1 cellular context compared by ENCODE assay signal in genomic region chr2:128090909-128091690, GRCh38.
TF ChIP-seq lines count a peak whose summit lies in the region.

Gene UGGT1, plus strand, starts transcription at chr2:128091200. Its CDS starts 158 bp downstream, at chr2:128091358.

TF ChIP-seq in K562, 482 proteins besides CTCF, POLR2A, EP300 and RAD21 (continued from another document and continues in another):
- TF ChIP-seq RERE (CRISPR knock-in tag; IDR thresholded peaks at IDR 0.05; ENCODE audit: borderline replicate concordance) (no peak), SMARCC2 (IDR thresholded peaks at IDR 0.05; ENCODE audit: low read depth) (no peak), LARP7 (IDR thresholded peaks at IDR 0.05) (no peak), PPARD (CRISPR knock-in tag; IDR thresholded peaks at IDR 0.05) (no peak), ZNF431 (CRISPR knock-in tag; IDR thresholded peaks at IDR 0.05) (no peak; the same call in none of the 2 replicates), CC2D1A (IDR thresholded peaks at IDR 0.05) (no peak), XRCC3 (IDR thresholded peaks at IDR 0.05) (no peak), CTBP1 (IDR thresholded peaks at IDR 0.05; ENCODE audit: borderline replicate concordance) (peak; percentile 66; the same call in 1 of the 2 replicates), HDAC1 (IDR thresholded peaks at IDR 0.05) (peak in 1 of 2 experiments; percentile 99; a peak in 2 of 4 replicates), FOXJ2 (tag; IDR thresholded peaks at IDR 0.05) (no peak), E2F4 (CRISPR knock-in tag; IDR thresholded peaks at IDR 0.05; ENCODE audit: low read depth) (peak; percentile 73), ZNF134 (CRISPR knock-in tag; conservative IDR thresholded peaks at IDR 0.05) (no peak), SOX6 (IDR thresholded peaks at IDR 0.05) (peak; percentile 36; the same call in 1 of the 2 replicates), HNRNPH1 (optimal IDR thresholded peaks at IDR 0.05; ENCODE audit: low read depth, low read length) (no peak), ZFP36 (IDR thresholded peaks at IDR 0.05; ENCODE audit: low read depth, low read length, partially characterized antibody) (no peak), ADNP (tag; IDR thresholded peaks at IDR 0.05) (no peak), RNF219 (CRISPR knock-in tag; IDR thresholded peaks at IDR 0.05) (no peak), TCF7 (IDR thresholded peaks at IDR 0.05; ENCODE audit: borderline replicate concordance) (no peak), CBFA2T3 (IDR thresholded peaks at IDR 0.05) (no peak; the same call in 1 of the 2 replicates), TFE3 (CRISPR knock-in tag; IDR thresholded peaks at IDR 0.05) (no peak), DMBX1 (CRISPR knock-in tag; IDR thresholded peaks at IDR 0.05; ENCODE audit: borderline replicate concordance) (no peak), SPI1 (IDR thresholded peaks at IDR 0.05; ENCODE audit: borderline replicate concordance, low read depth, low read length) (peak; percentile 94), TCFL5 (CRISPR knock-in tag; conservative IDR thresholded peaks at IDR 0.05) (no peak), CEBPB (tag; IDR thresholded peaks at IDR 0.05) (no peak), SMAD1 (IDR thresholded peaks at IDR 0.05; ENCODE audit: low read depth, low read length, partially characterized antibody) (peak; percentile 88), PREB (CRISPR knock-in tag; IDR thresholded peaks at IDR 0.05) (no peak), HMBOX1 (IDR thresholded peaks at IDR 0.05) (no peak), ARID3A (IDR thresholded peaks at IDR 0.05; ENCODE audit: borderline replicate concordance, low read depth, low read length) (no peak), CCNT2 (IDR thresholded peaks at IDR 0.05; ENCODE audit: borderline replicate concordance, extremely low read depth, insufficient read length, low read depth, low read length) (no peak), SRSF1 (IDR thresholded peaks at IDR 0.05; ENCODE audit: low read depth, low read length) (no peak), GATAD2B (IDR thresholded peaks at IDR 0.05; ENCODE audit: borderline replicate concordance) (no peak; the same call in 1 of the 2 replicates), ZNF668 (CRISPR knock-in tag; IDR thresholded peaks at IDR 0.05) (no peak), RUNX1 (IDR thresholded peaks at IDR 0.05; ENCODE audit: low read depth) (no peak), MLX (CRISPR knock-in tag; conservative IDR thresholded peaks at IDR 0.05) (0 out of 4 replicates have a peak, but pooled peaks of 1 of the 2 experiments have one; percentile 64), PHF8 (IDR thresholded peaks at IDR 0.05; ENCODE audit: borderline replicate concordance, low read length) (peak; percentile 93; the same call in 1 of the 2 replicates), KAT2B (IDR thresholded peaks at IDR 0.05; ENCODE audit: low read depth, low read length) (no peak), SIRT6 (IDR thresholded peaks at IDR 0.05; ENCODE audit: low read depth, low read length) (no peak), MAX (CRISPR knock-in tag; IDR thresholded peaks at IDR 0.05) (peak; percentile 91), ATF4 (CRISPR knock-in tag; IDR thresholded peaks at IDR 0.05) (no peak), MED1 (CRISPR knock-in tag; IDR thresholded peaks at IDR 0.05; ENCODE audit: borderline replicate concordance) (no peak), PHB (CRISPR knock-in tag; IDR thresholded peaks at IDR 0.05) (no peak), RBBP5 (IDR thresholded peaks at IDR 0.05; ENCODE audit: borderline replicate concordance, insufficient read depth, low read length, poor library complexity, severe bottlenecking) (peak; percentile 95), ZNF324 (CRISPR knock-in tag; IDR thresholded peaks at IDR 0.05) (no peak), ZBTB8A (IDR thresholded peaks at IDR 0.05; ENCODE audit: partially characterized antibody) (no peak), CREB3 (tag; conservative IDR thresholded peaks at IDR 0.05; ENCODE audit: low read depth) (no peak), ZNF830 (CRISPR knock-in tag; IDR thresholded peaks at IDR 0.05) (no peak), ZNF77 (CRISPR knock-in tag; IDR thresholded peaks at IDR 0.05) (no peak), ZNF717 (CRISPR knock-in tag; IDR thresholded peaks at IDR 0.05) (no peak), RHOXF2B (CRISPR knock-in tag; conservative IDR thresholded peaks at IDR 0.05) (no peak), EHMT2 (IDR thresholded peaks at IDR 0.05) (peak; percentile 69), ZNF707 (CRISPR knock-in tag; conservative IDR thresholded peaks at IDR 0.05) (no peak), BACH1 (tag; IDR thresholded peaks at IDR 0.05) (no peak), SNIP1 (IDR thresholded peaks at IDR 0.05; ENCODE audit: low read depth) (peak; percentile 89)
